ENCODE assay signal across 24 cellular contexts in genomic region chrX:69507500-69507789, GRCh38. TPM values are rescaled to one million over a fixed set of nuclear protein-coding genes. Genes with fewer than 3 reads are reported as not detected.
"Had no signal": no experiment of that assay in that cellular context is flagged by ENCODE, and none has a peak within 500 bp of the region (broad histone marks: within the 10 kb centered on the region; RNA-seq: fewer than 3 reads in every experiment).

No MANE protein-coding gene starts in this region.

- H3K4me1 ChIP-seq: gastrocnemius medialis, lower lobe of right lung, psoas muscle, testis had no signal

- ATAC-seq: activated CD4-positive, alpha-beta T cell treated with anti-CD3 and anti-CD28 coated beads for 36 hours; activated CD8-positive, alpha-beta memory T cell treated with anti-CD3 and anti-CD28 coated beads, Interleukin-2, amount 10 ng/mL, durations not matched to agents 7 days and 5 days; body of pancreas; esophagus mucosa; gastrocnemius medialis; lower lobe of right lung; psoas muscle; sciatic nerve; stimulated activated effector memory CD8-positive, alpha-beta T cell treated with anti-CD3 and anti-CD28 coated beads, Interleukin-12 subunit alpha, Interleukin-12 subunit beta, amount 100 ng/mL, for 72 hours; WTC11 had no signal

- H3K36me3 ChIP-seq: gastrocnemius medialis, heart left ventricle, lower lobe of right lung, ovary, upper lobe of left lung had no signal

- FAIRE-seq: TTC549 had no signal

- H3K4me3 ChIP-seq: body of pancreas, coronary artery, gastrocnemius medialis, lower lobe of right lung, ovary, psoas muscle, SK-N-MC, testis, upper lobe of left lung had no signal

- H3K9me3 Mint-ChIP-seq: activated CD4-positive, alpha-beta memory T cell treated with anti-CD3 and anti-CD28 coated beads, Interleukin-2, amount 10 ng/mL, durations not matched to agents 7 days and 5 days; activated naive CD8-positive, alpha-beta T cell treated with anti-CD3 and anti-CD28 coated beads for 36 hours; stimulated activated effector memory CD8-positive, alpha-beta T cell treated with anti-CD3 and anti-CD28 coated beads, Interleukin-12 subunit alpha, Interleukin-12 subunit beta, amount 100 ng/mL, for 72 hours; T-helper 2 cell treated with Interferon-gamma antibody and Interleukin-4, amounts not matched to agents 5 μg/mL and 100 μg/mL, for 36 hours; WTC11 had no signal

- H3K4me1 Mint-ChIP-seq: nephron progenitor cell; stimulated activated effector memory CD8-positive, alpha-beta T cell treated with anti-CD3 and anti-CD28 coated beads, Interleukin-12 subunit alpha, Interleukin-12 subunit beta, amount 100 ng/mL, for 72 hours had no signal

- H3K27me3 ChIP-seq: body of pancreas, ovary, testis had no signal

- H3K27ac ChIP-seq: body of pancreas, coronary artery, gastrocnemius medialis, lower lobe of right lung, ovary, psoas muscle, SK-N-MC, testis, upper lobe of left lung had no signal

- DNase-seq: activated CD4-positive, alpha-beta memory T cell treated with anti-CD3 and anti-CD28 coated beads, Interleukin-2, amount 10 ng/mL, durations not matched to agents 7 days and 5 days; activated CD4-positive, alpha-beta T cell treated with anti-CD3 and anti-CD28 coated beads for 36 hours; activated CD8-positive, alpha-beta memory T cell treated with anti-CD3 and anti-CD28 coated beads, Interleukin-2, amount 10 ng/mL, durations not matched to agents 7 days and 5 days; activated naive CD4-positive, alpha-beta T cell; activated naive CD8-positive, alpha-beta T cell treated with anti-CD3 and anti-CD28 coated beads for 36 hours; body of pancreas; gastrocnemius medialis; heart left ventricle; lower lobe of right lung; nephron progenitor cell; ovary; psoas muscle; stimulated activated CD4-positive, alpha-beta T cell treated with anti-CD3 and anti-CD28 coated beads, Interleukin-4, amount 100 ng/mL, for 24 hours; testis; upper lobe of left lung had no signal

- H3K9me3 ChIP-seq: body of pancreas, gastrocnemius medialis, heart left ventricle, lower lobe of right lung, ovary, psoas muscle, testis, upper lobe of left lung had no signal

- H3K4me3 Mint-ChIP-seq: activated CD4-positive, alpha-beta memory T cell treated with anti-CD3 and anti-CD28 coated beads, Interleukin-2, amount 10 ng/mL, durations not matched to agents 7 days and 5 days; activated CD4-positive, alpha-beta T cell treated with anti-CD3 and anti-CD28 coated beads for 36 hours; activated CD8-positive, alpha-beta memory T cell treated with anti-CD3 and anti-CD28 coated beads, Interleukin-2, amount 10 ng/mL, durations not matched to agents 7 days and 5 days; activated naive CD8-positive, alpha-beta T cell treated with anti-CD3 and anti-CD28 coated beads for 36 hours; mesothelial cell of epicardium; nephron progenitor cell; stimulated activated effector memory CD8-positive, alpha-beta T cell treated with anti-CD3 and anti-CD28 coated beads, Interleukin-12 subunit alpha, Interleukin-12 subunit beta, amount 100 ng/mL, for 72 hours; T-helper 2 cell treated with Interferon-gamma antibody and Interleukin-4, amounts not matched to agents 5 μg/mL and 100 μg/mL, for 36 hours had no signal

- H3K36me3 Mint-ChIP-seq: activated CD8-positive, alpha-beta memory T cell treated with anti-CD3 and anti-CD28 coated beads, Interleukin-2, amount 10 ng/mL, durations not matched to agents 7 days and 5 days; activated naive CD8-positive, alpha-beta T cell treated with anti-CD3 and anti-CD28 coated beads for 36 hours; mesothelial cell of epicardium; stimulated activated effector memory CD8-positive, alpha-beta T cell treated with anti-CD3 and anti-CD28 coated beads, Interleukin-12 subunit alpha, Interleukin-12 subunit beta, amount 100 ng/mL, for 72 hours had no signal

- H3K27ac Mint-ChIP-seq: activated CD4-positive, alpha-beta memory T cell treated with anti-CD3 and anti-CD28 coated beads, Interleukin-2, amount 10 ng/mL, durations not matched to agents 7 days and 5 days; activated CD4-positive, alpha-beta T cell treated with anti-CD3 and anti-CD28 coated beads for 36 hours; activated CD8-positive, alpha-beta memory T cell treated with anti-CD3 and anti-CD28 coated beads, Interleukin-2, amount 10 ng/mL, durations not matched to agents 7 days and 5 days; activated naive CD8-positive, alpha-beta T cell treated with anti-CD3 and anti-CD28 coated beads for 36 hours; mesothelial cell of epicardium; nephron progenitor cell; stimulated activated effector memory CD8-positive, alpha-beta T cell treated with anti-CD3 and anti-CD28 coated beads, Interleukin-12 subunit alpha, Interleukin-12 subunit beta, amount 100 ng/mL, for 72 hours; T-helper 2 cell treated with Interferon-gamma antibody and Interleukin-4, amounts not matched to agents 5 μg/mL and 100 μg/mL, for 36 hours; WTC11 had no signal

RNA-seq across cellular contexts. Expression of gene NALF2, which starts 3.3 kb away (rescaled TPM):
- total RNA-seq: mesothelial cell of epicardium, sciatic nerve had no signal
